Comparison of ENCODE assay signal across 8 cellular contexts in genomic region chr16:83813818-83814653, GRCh38. TPM values are rescaled to one million over a fixed set of nuclear protein-coding genes. Genes with fewer than 3 reads are reported as not detected.
DNase-seq lines count a peak whose midpoint lies in the region; ATAC-seq and TF ChIP-seq lines count a peak whose summit lies in the region.

No MANE protein-coding gene starts in this region.

- TF ChIP-seq CTCF in AG04449 (IDR thresholded peaks at IDR 0.05; ENCODE audit: insufficient read depth, low read length, missing control alignments), result no peak
- TF ChIP-seq CTCF in esophagus squamous epithelium (IDR thresholded peaks at IDR 0.05), result no peak
- no peak for TF ChIP-seq CTCF in GM13976 (IDR thresholded peaks at IDR 0.05; ENCODE audit: borderline replicate concordance, control extremely low read depth, extremely low read depth, insufficient read depth, missing control alignments)

- intact Hi-C loops in esophagus squamous epithelium (cut with DNase I), result no loop called here

- H3K36me3 ChIP-seq in esophagus squamous epithelium, result peaks cover 0 to 34% (median 0%) of the 10 kb centered on the region in 3 donors

- CTCF ChIA-PET in AG04449 (lab: Yijun Ruan, JAX), result interaction anchor here (0.7 to 5.1 kb wide), 3 partner anchors 9 to 29 kb away, joined by 3 to 48 read pairs (median 4); no protein-coding TSS in a partner anchor

- no peak for DNase-seq in AG04449 (ENCODE audit: low read depth, low spot score)
- DNase-seq in NCI-H345 (lab: John Stamatoyannopoulos, UW), result peak; percentile 79
- DNase-seq in fibroblast of gingiva (ENCODE audit: low read depth), result peak; percentile 84
- DNase-seq in renal cortical epithelial cell (ENCODE audit: low read depth), result peak; percentile 84
- no peak for DNase-seq in cerebellum (ENCODE audit: low spot score)
- DNase-seq in esophagus squamous epithelium (lab: John Stamatoyannopoulos, UW), result no peak
- DNase-seq in GM13976 (ENCODE audit: low spot score), result no peak

- peak overlapping the region in 2 of 4 donors; percentile 55 to 57 for H3K27ac ChIP-seq in esophagus squamous epithelium

- peaks cover 25 to 48% (median 36%) of the 10 kb centered on the region in 3 donors for H3K4me1 ChIP-seq in esophagus squamous epithelium

- POLR2A ChIA-PET in AG04449 (lab: Yijun Ruan, JAX), result no interaction called here

- 22 to 30% methylated on average over 10 to 11 of the region's 13 CpGs for WGBS in esophagus squamous epithelium, 2 donors

- no peaks in the 10 kb centered on the region for H3K9me3 ChIP-seq in esophagus squamous epithelium

- TF ChIP-seq POLR2A in esophagus squamous epithelium (IDR thresholded peaks at IDR 0.05), result no peak

- H3K4me3 ChIP-seq in AG04449 (ENCODE audit: low read depth, low read length), result peak overlapping the region; percentile 37
- peak overlapping the region in 1 of 4 donors; percentile 8 for H3K4me3 ChIP-seq in esophagus squamous epithelium

- in situ Hi-C loops in GM13976 (cut with MboI; ENCODE audit: low sequenced_read_pairs, unreplicated experiment), result no loop called here

- no peaks in the 10 kb centered on the region for H3K27me3 ChIP-seq in esophagus squamous epithelium

- peak; percentile 52 for ATAC-seq in GM21786 (IDR thresholded peaks at IDR 0.05; ENCODE audit: unreplicated experiment)

RNA-seq across cellular contexts. Expression of gene HSBP1, which starts 6.3 kb away (rescaled TPM):
- total RNA-seq in renal cortical epithelial cell (39.1 and 103 TPM in 2 replicates), cerebellum (139 TPM), esophagus squamous epithelium (10 to 100 TPM; 18.2 to 32.4 (median 23.3) TPM)

Comparison
In these comparisons a context has a peak if more than half of its experiments do, and no peak if none do; other contexts are left out.
1. DNase-seq: peak in NCI-H345 (single experiment), fibroblast of gingiva (single experiment) and renal cortical epithelial cell (single experiment); none in AG04449 (single experiment), cerebellum (single experiment), esophagus squamous epithelium (single experiment) and GM13976 (single experiment).